ENCODE assay signal across 17 cellular contexts in genomic region chr7:930975-931758, GRCh38. TPM values are rescaled to one million over a fixed set of nuclear protein-coding genes. Genes with fewer than 3 reads are reported as not detected.
DNase-seq lines count a peak whose midpoint lies in the region; ATAC-seq and TF ChIP-seq lines count a peak whose summit lies in the region.
"Had no signal": no experiment of that assay in that cellular context is flagged by ENCODE, and none has a peak within 500 bp of the region (broad histone marks: within the 10 kb centered on the region; RNA-seq: fewer than 3 reads in every experiment).

No MANE protein-coding gene starts in this region.

- H3K36me3 ChIP-seq in Caco-2 (ENCODE audit: control insufficient read depth, insufficient read depth, low read length) (no peaks in the 10 kb centered on the region; the same call in none of the 2 replicates), A673 (ENCODE audit: insufficient read depth, low read length, poor library complexity, severe bottlenecking) (no peaks in the 10 kb centered on the region)

- H3K27ac ChIP-seq in A673 (ENCODE audit: low read depth, low read length, poor library complexity, severe bottlenecking) = no peak overlapping the region

- H3K27me3 ChIP-seq in Caco-2 (replicated peaks; ENCODE audit: control insufficient read depth, insufficient read depth, low read length) (no peaks in the 10 kb centered on the region), A673 (replicated peaks; ENCODE audit: insufficient read depth, low read depth, low read length, poor library complexity) (no peaks in the 10 kb centered on the region)

- BruUV-seq in Caco-2 (replicated peaks; lab: Mats Ljungman, UMichigan) = TSS peak; percentile 7
- BruUV-seq in A673 (replicated peaks; lab: Mats Ljungman, UMichigan) = no TSS peak

- CTCF ChIA-PET in Caco-2 (lab: Charles Lee) = interaction anchor here (0.6 kb wide), 1 partner anchor 56 kb away, joined by 3 read pairs; no protein-coding TSS in a partner anchor
- CTCF ChIA-PET in A673 (lab: Charles Lee) = no interaction called here

- TF ChIP-seq CTCF in Caco-2 (IDR thresholded peaks at IDR 0.05; ENCODE audit: insufficient read depth in 1 of 2, low read depth in 1 of 2, low read length in 1 of 2, severe bottlenecking in 1 of 2, unreplicated experiment in 1 of 2) = no peak
- TF ChIP-seq CTCF in chondrocyte (IDR thresholded peaks at IDR 0.05) = no peak
- no peak for TF ChIP-seq CTCF in A673 (conservative IDR thresholded peaks at IDR 0.05; ENCODE audit: low read depth, low read length)

- H3K9me3 ChIP-seq in Caco-2 (no peaks in the 10 kb centered on the region), A673 (ENCODE audit: low read depth, low read length, poor library complexity, severe bottlenecking) (no peaks in the 10 kb centered on the region)

- POLR2A ChIA-PET in Caco-2 (lab: Charles Lee) (no interaction called here), A673 (lab: Charles Lee; ENCODE audit: low non-redundant PET) (interaction anchor here (0.6 kb wide), 1 partner anchor 598 kb away, joined by 6 read pairs; no protein-coding TSS in a partner anchor)

- ATAC-seq in activated T-helper 17 cell treated with anti-CD3 and anti-CD28 coated beads, Interleukin-2, amount 50 U/mL, for 72 hours (replicated peaks) = no peak
- ATAC-seq: GM23338; stimulated activated naive CD8-positive, alpha-beta T cell treated with anti-CD3 and anti-CD28 coated beads, Interleukin-15, Interleukin-2, amounts not matched to agents 100 U/mL and 50 U/mL, for 24 hours had no signal

- H3K4me1 ChIP-seq in Caco-2 = peaks cover 11% of the 10 kb centered on the region; the same call in 1 of the 2 replicates
- H3K4me1 ChIP-seq in A673 (ENCODE audit: insufficient read depth, low read length, poor library complexity, severe bottlenecking) = no peaks in the 10 kb centered on the region

- DNase-seq in Caco-2 = peak in 1 of 2 experiments; percentile 12
- DNase-seq in MV-4-11 (lab: John Stamatoyannopoulos, UW) = peak; percentile 82
- peak; percentile 54 for DNase-seq in chondrocyte (ENCODE audit: low spot score)
- DNase-seq in posterior vena cava (ENCODE audit: low spot score) = peak; percentile 59
- no peak for DNase-seq in A673 (ENCODE audit: low spot score)
- no peak for DNase-seq in NCI-H345 (lab: John Stamatoyannopoulos, UW)
- DNase-seq in T-helper 2 cell = no peak
- DNase-seq: activated CD4-positive, alpha-beta T cell treated with anti-CD3 and anti-CD28 coated beads, Interleukin-2, amount 50 U/mL, for 48 hours; activated naive CD4-positive, alpha-beta T cell treated with Interleukin-2 at 50 U/mL for 16 hours; KBM-7; NCI-H146; NCI-H510A treated with DMSO at 0.1 percent for 48 hours; stimulated activated naive CD8-positive, alpha-beta T cell treated with anti-CD3 and anti-CD28 coated beads, Interleukin-15, Interleukin-2, amounts not matched to agents 100 U/mL and 50 U/mL, for 24 hours had no signal

- H3K9me3 Mint-ChIP-seq in Caco-2 (ENCODE audit: unreplicated experiment) = no peaks in the 10 kb centered on the region
- H3K9me3 Mint-ChIP-seq in chondrocyte (ENCODE audit: low read depth) = no peaks in the 10 kb centered on the region
- H3K9me3 Mint-ChIP-seq in activated T-helper 17 cell treated with anti-CD3 and anti-CD28 coated beads, Interleukin-2, amount 50 U/mL, for 72 hours = no peaks in the 10 kb centered on the region
- H3K9me3 Mint-ChIP-seq: GM23338 had no signal

- H3K27ac Mint-ChIP-seq in Caco-2 (ENCODE audit: unreplicated experiment) (no peak overlapping the region), chondrocyte (ENCODE audit: unreplicated experiment) (no peak overlapping the region)
- H3K27ac Mint-ChIP-seq in activated T-helper 17 cell treated with anti-CD3 and anti-CD28 coated beads, Interleukin-2, amount 50 U/mL, for 72 hours = no peak overlapping the region
- H3K27ac Mint-ChIP-seq: GM23338 had no signal

- peaks cover 8% of the 10 kb centered on the region for H3K4me1 Mint-ChIP-seq in Caco-2 (ENCODE audit: low read depth, unreplicated experiment)
- H3K4me1 Mint-ChIP-seq in chondrocyte (ENCODE audit: low read depth) = peaks cover 13% of the 10 kb centered on the region
- peaks cover 11% of the 10 kb centered on the region for H3K4me1 Mint-ChIP-seq in activated T-helper 17 cell treated with anti-CD3 and anti-CD28 coated beads, Interleukin-2, amount 50 U/mL, for 72 hours
- H3K4me1 Mint-ChIP-seq: GM23338 had no signal

- H3K36me3 Mint-ChIP-seq in Caco-2 (ENCODE audit: insufficient read depth, unreplicated experiment) (peaks cover 22% of the 10 kb centered on the region), chondrocyte (ENCODE audit: low read depth) (no peaks in the 10 kb centered on the region)
- H3K36me3 Mint-ChIP-seq in activated T-helper 17 cell treated with anti-CD3 and anti-CD28 coated beads, Interleukin-2, amount 50 U/mL, for 72 hours (ENCODE audit: low read depth) = peaks cover 15% of the 10 kb centered on the region

- H3K4me3 ChIP-seq in Caco-2 (ENCODE audit: low read depth, low read length) = no peak overlapping the region
- no peak overlapping the region for H3K4me3 ChIP-seq in A673 (ENCODE audit: low read depth, low read length, poor library complexity, severe bottlenecking)
- H3K4me3 ChIP-seq: GM23338 had no signal

- intact Hi-C loops in Caco-2 (cut with micrococcal nuclease; ENCODE audit: unreplicated experiment) = no loop called here
- intact Hi-C loops in posterior vena cava (cut with DNase I) = no loop called here
- intact Hi-C loops in A673 (cut with micrococcal nuclease; ENCODE audit: unreplicated experiment) = no loop called here

- H3K27me3 Mint-ChIP-seq in Caco-2 (ENCODE audit: insufficient read depth, unreplicated experiment) (no peaks in the 10 kb centered on the region), chondrocyte (ENCODE audit: low read depth) (peaks cover 1% of the 10 kb centered on the region)
- no peaks in the 10 kb centered on the region for H3K27me3 Mint-ChIP-seq in activated T-helper 17 cell treated with anti-CD3 and anti-CD28 coated beads, Interleukin-2, amount 50 U/mL, for 72 hours

- H3K4me3 Mint-ChIP-seq in Caco-2 (ENCODE audit: unreplicated experiment) = no peak overlapping the region
- H3K4me3 Mint-ChIP-seq in chondrocyte (ENCODE audit: unreplicated experiment) = no peak overlapping the region
- H3K4me3 Mint-ChIP-seq in activated T-helper 17 cell treated with anti-CD3 and anti-CD28 coated beads, Interleukin-2, amount 50 U/mL, for 72 hours = no peak overlapping the region
- H3K4me3 Mint-ChIP-seq: GM23338 had no signal

RNA-seq across cellular contexts. Expression of gene ADAP1, which starts 23.3 kb away (rescaled TPM):
- 65.6 and 77.6 TPM in 2 replicates for total RNA-seq in Caco-2 (2022)
- 3.9 to 7.0 TPM (median 6.7 TPM) in 3 replicates for total RNA-seq in chondrocyte
- 10 to 100 TPM; 16.3 to 17.8 TPM for total RNA-seq in posterior vena cava
- total RNA-seq in A673 (2021) = 16.4 and 18.6 TPM in 2 replicates
- total RNA-seq in activated T-helper 17 cell treated with anti-CD3 and anti-CD28 coated beads, Interleukin-2, amount 50 U/mL, for 72 hours = 10 to 100 TPM in 1 of 2 donors, 1 to 10 TPM in 1; 2.3 to 23.7 TPM

RNA-seq across cellular contexts. Expression of gene COX19, which starts 44.2 kb away (rescaled TPM):
- 24.8 and 25.6 TPM in 2 replicates for total RNA-seq in Caco-2 (2022)
- 9.2 to 9.6 TPM (median 9.5 TPM) in 3 replicates for total RNA-seq in chondrocyte
- total RNA-seq in posterior vena cava = 1 to 10 TPM; 5.9 to 8.4 TPM
- 17.6 and 18.8 TPM in 2 replicates for total RNA-seq in A673 (2021)
- 10 to 100 TPM; 13.7 to 20.8 TPM for total RNA-seq in activated T-helper 17 cell treated with anti-CD3 and anti-CD28 coated beads, Interleukin-2, amount 50 U/mL, for 72 hours

RNA-seq across cellular contexts. Expression of gene CYP2W1, which starts 51.8 kb away (rescaled TPM):
- 24.0 and 25.1 TPM in 2 replicates for total RNA-seq in Caco-2 (2022)
- total RNA-seq in chondrocyte = not detected in 3 replicates
- not detected for total RNA-seq in posterior vena cava
- total RNA-seq in A673 (2021) = not detected in 2 replicates
- not detected for total RNA-seq in activated T-helper 17 cell treated with anti-CD3 and anti-CD28 coated beads, Interleukin-2, amount 50 U/mL, for 72 hours
- total RNA-seq: glomerular endothelial cell, GM23338, myocyte had no signal

RNA-seq across cellular contexts. Expression of gene GET4, which starts 54.8 kb away (rescaled TPM):
- total RNA-seq in Caco-2 (2022) (124 and 130 TPM in 2 replicates), chondrocyte (26.8 to 34.7 TPM (median 28.0 TPM) in 3 replicates), posterior vena cava (10 to 100 TPM; 13.2 to 16.3 TPM), A673 (2021) (49.7 and 51.9 TPM in 2 replicates)
- 10 to 100 TPM; 17.1 to 43.0 TPM for total RNA-seq in activated T-helper 17 cell treated with anti-CD3 and anti-CD28 coated beads, Interleukin-2, amount 50 U/mL, for 72 hours

Comparison
In these comparisons a context has a peak if more than half of its experiments do, and no peak if none do; other contexts are left out.
1. DNase-seq: peak in MV-4-11 (single experiment), chondrocyte (single experiment) and posterior vena cava (single experiment); none in A673 (single experiment), NCI-H345 (single experiment) and T-helper 2 cell (0 of 5).
2. RNA of gene CYP2W1, which starts 51.8 kb away (total RNA-seq): 24.0 to 25.1 TPM in Caco-2; not detected in chondrocyte, not detected in posterior vena cava, not detected in A673 and not detected in activated T-helper 17 cell treated with anti-CD3 and anti-CD28 coated beads, Interleukin-2, amount 50 U/mL, for 72 hours; every median in the first group is over 10 times any median in the second.